In the genomic region with DNA sequence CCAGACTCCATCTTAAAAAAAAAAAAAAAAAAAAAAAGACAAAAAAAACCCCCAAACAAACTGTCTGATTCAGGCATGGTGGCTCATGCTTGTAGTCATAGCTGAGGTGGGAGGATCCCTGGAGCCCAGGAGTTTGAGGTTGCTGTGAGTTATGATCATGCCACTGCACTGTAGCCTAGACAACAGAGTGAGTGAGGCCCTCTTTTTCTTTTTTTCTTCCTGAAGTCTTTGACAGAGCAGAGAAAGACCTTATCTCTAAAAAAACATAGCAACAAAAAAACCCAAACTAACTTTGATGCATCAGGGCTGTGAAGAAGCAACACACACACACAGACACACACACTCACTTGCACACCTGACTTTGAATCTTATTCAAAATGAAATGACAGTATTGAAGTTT, we compare ENCODE assay signal across 8 cellular contexts. TPM values are rescaled to one million over a fixed set of nuclear protein-coding genes. Genes with fewer than 3 reads are reported as not detected.
DNase-seq lines count a peak whose midpoint lies in the region; TF ChIP-seq lines count a peak whose summit lies in the region.

No MANE protein-coding gene starts in this region.

- no peak for TF ChIP-seq CTCF in fibroblast of lung (conservative IDR thresholded peaks at IDR 0.05 in 1 of 2, IDR thresholded peaks at IDR 0.05 in 1 of 2; ENCODE audit: low read depth in 1 of 2, low read length in 2 of 2)
- TF ChIP-seq CTCF in stomach (IDR thresholded peaks at IDR 0.05): no peak

- intact Hi-C loops in stomach (cut with DNase I; ENCODE audit: low total_unique reads): no loop called here

- H3K4me3 ChIP-seq in fibroblast of lung (replicated peaks in 1 of 4; ENCODE audit: control extremely low read depth in 1 of 4, insufficient read depth in 1 of 4, low read depth in 3 of 4, low read length in 4 of 4) (no peak overlapping the region), thymus (ENCODE audit: low read length) (no peak overlapping the region), HAP-1 (no peak overlapping the region), stomach (no peak overlapping the region)

- H3K27me3 ChIP-seq in fibroblast of lung (ENCODE audit: control insufficient read depth, insufficient read depth, low read length) (no peaks in the 10 kb centered on the region), thymus (ENCODE audit: control insufficient read depth, insufficient read depth) (no peaks in the 10 kb centered on the region), HAP-1 (ENCODE audit: low read depth) (no peaks in the 10 kb centered on the region), stomach (no peaks in the 10 kb centered on the region)

- no peak overlapping the region for H2AFZ ChIP-seq in fibroblast of lung (ENCODE audit: low read length)

- H3K9ac ChIP-seq in fibroblast of lung (ENCODE audit: insufficient read depth, low read length): no peak overlapping the region

- H3K4me1 ChIP-seq in fibroblast of lung (ENCODE audit: control insufficient read depth, extremely low read depth, insufficient read depth, low read length) (peaks cover 5% of the 10 kb centered on the region), thymus (ENCODE audit: control insufficient read depth, insufficient read depth, low read length) (peaks cover 30% of the 10 kb centered on the region), HAP-1 (no peaks in the 10 kb centered on the region), stomach (peaks cover 12 to 26% (median 22%) of the 10 kb centered on the region in 4 donors)

- in situ Hi-C loops in HAP-1 (cut with MboI; ENCODE audit: low sequenced_read_pairs): no loop called here

- H3K79me2 ChIP-seq in fibroblast of lung (ENCODE audit: control insufficient read depth, insufficient read depth, low read length): no peaks in the 10 kb centered on the region

- H3K27ac ChIP-seq in fibroblast of lung (ENCODE audit: insufficient read depth, low read length) (no peak overlapping the region), thymus (ENCODE audit: low read depth) (peak overlapping the region; percentile 79), stomach (no peak overlapping the region)

- TF ChIP-seq EP300 in stomach (IDR thresholded peaks at IDR 0.05): no peak

- H4K20me1 ChIP-seq in fibroblast of lung (ENCODE audit: control insufficient read depth, extremely low read depth, insufficient read depth, low read length): no peaks in the 10 kb centered on the region

- no peaks in the 10 kb centered on the region for H3K9me3 ChIP-seq in fibroblast of lung (ENCODE audit: control insufficient read depth, insufficient read depth, low read depth, low read length)
- no peaks in the 10 kb centered on the region for H3K9me3 ChIP-seq in thymus (ENCODE audit: control insufficient read depth)
- no peaks in the 10 kb centered on the region for H3K9me3 ChIP-seq in HAP-1
- no peaks in the 10 kb centered on the region for H3K9me3 ChIP-seq in stomach

- peak; percentile 50 for DNase-seq in activated CD8-positive, alpha-beta memory T cell treated with anti-CD3 and anti-CD28 coated beads, Interleukin-2, amount 50 U/mL, for 1 hour (ENCODE audit: extremely low read depth)
- no peak for DNase-seq in activated CD8-positive, alpha-beta memory T cell treated with anti-CD3 and anti-CD28 coated beads for 24 hours
- peak; percentile 30 to 65 for DNase-seq in activated CD4-positive, alpha-beta T cell treated with anti-CD3 and anti-CD28 coated beads, Interleukin-2, amount 50 U/mL, for 24 hours (ENCODE audit: low read depth in 1 of 2, low spot score in 1 of 2)
- DNase-seq in fibroblast of lung (ENCODE audit: low read depth in 2 of 2) (peak; percentile 36 to 95), HAP-1 (ENCODE audit: low spot score in 2 of 2) (no peak), NCI-H1694 (lab: John Stamatoyannopoulos, UW) (no peak), stomach (no peak)

- no peak overlapping the region for H3K4me2 ChIP-seq in fibroblast of lung (ENCODE audit: extremely low read depth, insufficient read depth, low read length)

- TF ChIP-seq POLR2A in stomach (IDR thresholded peaks at IDR 0.05): no peak

- H3K36me3 ChIP-seq in fibroblast of lung (ENCODE audit: control insufficient read depth, insufficient read depth, low read length): no peaks in the 10 kb centered on the region
- H3K36me3 ChIP-seq in thymus (ENCODE audit: control insufficient read depth, insufficient read depth): no peaks in the 10 kb centered on the region
- no peaks in the 10 kb centered on the region for H3K36me3 ChIP-seq in HAP-1 (replicated peaks)
- no peaks in the 10 kb centered on the region for H3K36me3 ChIP-seq in stomach

RNA-seq across cellular contexts. Expression of gene AMN1, which starts 7.7 kb away (rescaled TPM):
- total RNA-seq in fibroblast of lung: 4.9 and 9.1 TPM in 2 replicates
- 6.8 and 10.4 TPM in 2 replicates for polyA plus RNA-seq in fibroblast of lung
- polyA plus RNA-seq in fibroblast of lung (2012): 3.4 and 5.4 TPM in 2 replicates
- not detected in 2 replicates for polyA minus RNA-seq in fibroblast of lung (ENCODE audit: low replicate concordance)
- polyA plus RNA-seq in thymus: 24.4 TPM
- 100 to 1,000 TPM in 1 of 5 donors, 10 to 100 TPM in 1, 1 to 10 TPM in 2, not detected in 1; 2.9 to 131 (median 15.6) TPM for total RNA-seq in stomach
- polyA plus RNA-seq in stomach: 10 to 100 TPM in 2 of 3 donors, 1 to 10 TPM in 1; 7.9 to 12.5 (median 11.2) TPM

Comparison
In these comparisons a context has a peak if more than half of its experiments do, and no peak if none do; other contexts are left out.
1. DNase-seq: peak in activated CD8-positive, alpha-beta memory T cell treated with anti-CD3 and anti-CD28 coated beads, Interleukin-2, amount 50 U/mL, for 1 hour (single experiment), activated CD4-positive, alpha-beta T cell treated with anti-CD3 and anti-CD28 coated beads, Interleukin-2, amount 50 U/mL, for 24 hours (2 of 2) and fibroblast of lung (2 of 2); none in activated CD8-positive, alpha-beta memory T cell treated with anti-CD3 and anti-CD28 coated beads for 24 hours (single experiment), HAP-1 (0 of 2), NCI-H1694 (single experiment) and stomach (single experiment).